In genomic region chr19:18701250-18701608, GRCh38 we compare ENCODE assay signal across 8 cellular contexts. TPM values are rescaled to one million over a fixed set of nuclear protein-coding genes. Genes with fewer than 3 reads are reported as not detected.
DNase-seq lines count a peak whose midpoint lies in the region; ATAC-seq and TF ChIP-seq lines count a peak whose summit lies in the region.

No MANE protein-coding gene starts in this region.

- peak overlapping the region; percentile 58 for H3K27ac ChIP-seq in caudate nucleus (ENCODE audit: low read depth, low read length)
- H3K27ac ChIP-seq in ovary, result peak overlapping the region in 1 of 2 donors; percentile 62

- TF ChIP-seq CTCF in ovary (IDR thresholded peaks at IDR 0.05), result no peak

- no peak for TF ChIP-seq POLR2A in ovary (IDR thresholded peaks at IDR 0.05)
- TF ChIP-seq POLR2A in erythroblast (IDR thresholded peaks at IDR 0.05; ENCODE audit: low read length), result no peak

- H3K27me3 ChIP-seq in ovary, result no peaks in the 10 kb centered on the region

- peak; percentile 23 for ATAC-seq in HG03439 (IDR thresholded peaks at IDR 0.05; ENCODE audit: unreplicated experiment)

- H3K36me3 ChIP-seq in ovary, result no peaks in the 10 kb centered on the region

- 7 to 16% (median 12%) methylated on average over 7 of the region's 7 CpGs for WGBS in ovary, 3 donors

- H3K9me3 ChIP-seq in ovary, result no peaks in the 10 kb centered on the region

- no peak for TF ChIP-seq EP300 in ovary (IDR thresholded peaks at IDR 0.05)

- intact Hi-C loops in ovary (cut with DNase I), result no loop called here

- peaks cover 7% of the 10 kb centered on the region for H3K4me1 ChIP-seq in ovary (ENCODE audit: insufficient read depth)

- H3K4me3 ChIP-seq in ovary, result peak overlapping the region; percentile 35

- DNase-seq in NCI-H2029 treated with DMSO at 0.1 percent for 48 hours (lab: John Stamatoyannopoulos, UW), result peak; percentile 55
- DNase-seq in NCI-H2029 (lab: John Stamatoyannopoulos, UW), result no peak
- DNase-seq in caudate nucleus (lab: John Stamatoyannopoulos, UW), result no peak
- DNase-seq in ovary, result peak in 1 of 5 donors; percentile 58
- no peak for DNase-seq in erythroblast (lab: John Stamatoyannopoulos, UW)
- DNase-seq in NCI-H1417 treated with DMSO at 0.1 percent for 48 hours (lab: John Stamatoyannopoulos, UW), result no peak
- no peak for DNase-seq in ecto neural progenitor cell (ENCODE audit: low spot score)

RNA-seq across cellular contexts. Expression of gene CRTC1, which starts 17.7 kb away (rescaled TPM):
- total RNA-seq in ovary, result 10 to 100 TPM in 5 of 7 donors, 1 to 10 TPM in 2; 2.4 to 19.5 (median 14.6) TPM
- 1 to 10 TPM; 2.3 to 8.4 TPM for polyA plus RNA-seq in ovary
